ENCODE assay signal across 11 cellular contexts in genomic region chr15:33311312-33311971, GRCh38. TPM values are rescaled to one million over a fixed set of nuclear protein-coding genes. Genes with fewer than 3 reads are reported as not detected.
DNase-seq lines count a peak whose midpoint lies in the region; ATAC-seq and TF ChIP-seq lines count a peak whose summit lies in the region.
"Had no signal": no experiment of that assay in that cellular context is flagged by ENCODE, and none has a peak within 500 bp of the region (broad histone marks: within the 10 kb centered on the region; RNA-seq: fewer than 3 reads in every experiment).

No MANE protein-coding gene starts in this region.

- WGBS in adrenal gland, 4 donors: 1 to 5% (median 2%) methylated on average over 15 to 38 of the region's 38 CpGs

- H3K27me3 ChIP-seq in H7 (ENCODE audit: control insufficient read depth, insufficient read depth, low read length) (peaks cover 30% of the 10 kb centered on the region), iPS-20b (ENCODE audit: insufficient read depth, low read length) (peaks cover 50% of the 10 kb centered on the region), adrenal gland (peaks cover 29% of the 10 kb centered on the region)

- DNase-seq in H7 (peak; percentile 79), astrocyte of the cerebellum (ENCODE audit: low read depth) (no peak), sciatic nerve (ENCODE audit: low spot score) (no peak), adrenal gland (no peak), occipital lobe (lab: John Stamatoyannopoulos, UW) (no peak)
- DNase-seq: NCI-H187 had no signal

- in situ Hi-C loops in astrocyte of the cerebellum (cut with HindIII; ENCODE audit: low sequenced_read_pairs): no loop called here

- peak overlapping the region; percentile 42; the same call in 1 of the 2 replicates for H3K9ac ChIP-seq in iPS-20b (ENCODE audit: low read depth, low read length)

- no peak for TF ChIP-seq POLR2A in adrenal gland (IDR thresholded peaks at IDR 0.05)

- H3K27ac ChIP-seq in iPS-20b (ENCODE audit: low read length) (no peak overlapping the region), adrenal gland (no peak overlapping the region)
- H3K27ac ChIP-seq: pancreas had no signal

- H3K9me3 ChIP-seq in iPS-20b (ENCODE audit: insufficient read depth, low read depth, low read length): no peaks in the 10 kb centered on the region
- no peaks in the 10 kb centered on the region for H3K9me3 ChIP-seq in adrenal gland (replicated peaks in 1 of 3)
- H3K9me3 ChIP-seq: pancreas had no signal

- H3K4me3 ChIP-seq in H7 (ENCODE audit: insufficient read depth, low read depth, low read length): peak overlapping the region; percentile 61
- H3K4me3 ChIP-seq in astrocyte of the cerebellum (ENCODE audit: low read depth, low read length): peak overlapping the region; percentile 26
- peak overlapping the region; percentile 71 for H3K4me3 ChIP-seq in iPS-20b (ENCODE audit: low read length)
- H3K4me3 ChIP-seq in adrenal gland: peak overlapping the region in 1 of 4 donors; percentile 41
- H3K4me3 ChIP-seq: pancreas had no signal

- H3K4me1 ChIP-seq in iPS-20b (ENCODE audit: insufficient read depth, low read length): no peaks in the 10 kb centered on the region
- no peaks in the 10 kb centered on the region for H3K4me1 ChIP-seq in adrenal gland (replicated peaks in 1 of 2)
- H3K4me1 ChIP-seq: pancreas had no signal

- ATAC-seq in sciatic nerve: peak; percentile 38
- no peak for ATAC-seq in GM21447 (IDR thresholded peaks at IDR 0.05; ENCODE audit: unreplicated experiment)
- ATAC-seq in GM19395 (IDR thresholded peaks at IDR 0.05; ENCODE audit: unreplicated experiment): no peak
- ATAC-seq: HCT116, pancreas had no signal

- H3K36me3 ChIP-seq in H7 (replicated peaks; ENCODE audit: control insufficient read depth, insufficient read depth, low read length) (no peaks in the 10 kb centered on the region), iPS-20b (ENCODE audit: insufficient read depth, low read depth, low read length) (no peaks in the 10 kb centered on the region), adrenal gland (replicated peaks in 1 of 2) (no peaks in the 10 kb centered on the region)
- H3K36me3 ChIP-seq: pancreas had no signal

- intact Hi-C loops in sciatic nerve (cut with DNase I) (no loop called here), adrenal gland (cut with DNase I) (no loop called here)

- no peak for TF ChIP-seq CTCF in astrocyte of the cerebellum (IDR thresholded peaks at IDR 0.05; ENCODE audit: low read depth, low read length, missing control alignments)
- no peak for TF ChIP-seq CTCF in adrenal gland (IDR thresholded peaks at IDR 0.05)

RNA-seq across cellular contexts. Expression of gene RYR3, which starts 0.7 kb away (rescaled TPM):
- 0.59 and 0.69 TPM in 2 replicates for total RNA-seq in H7 (2014; rRNA removed; shearing (Covaris generic))
- total RNA-seq in sciatic nerve: 18.5 TPM
- total RNA-seq in adrenal gland: 10 to 100 TPM in 1 of 8 donors, 1 to 10 TPM in 4, under 1 TPM in 3; 0.32 to 60.7 (median 1.5) TPM
- 1 to 10 TPM; 3.3 to 8.6 (median 4.3) TPM for polyA plus RNA-seq in adrenal gland
- total RNA-seq in occipital lobe: 15.4 TPM
